Comparison of ENCODE assay signal across 8 cellular contexts in the genomic region with DNA sequence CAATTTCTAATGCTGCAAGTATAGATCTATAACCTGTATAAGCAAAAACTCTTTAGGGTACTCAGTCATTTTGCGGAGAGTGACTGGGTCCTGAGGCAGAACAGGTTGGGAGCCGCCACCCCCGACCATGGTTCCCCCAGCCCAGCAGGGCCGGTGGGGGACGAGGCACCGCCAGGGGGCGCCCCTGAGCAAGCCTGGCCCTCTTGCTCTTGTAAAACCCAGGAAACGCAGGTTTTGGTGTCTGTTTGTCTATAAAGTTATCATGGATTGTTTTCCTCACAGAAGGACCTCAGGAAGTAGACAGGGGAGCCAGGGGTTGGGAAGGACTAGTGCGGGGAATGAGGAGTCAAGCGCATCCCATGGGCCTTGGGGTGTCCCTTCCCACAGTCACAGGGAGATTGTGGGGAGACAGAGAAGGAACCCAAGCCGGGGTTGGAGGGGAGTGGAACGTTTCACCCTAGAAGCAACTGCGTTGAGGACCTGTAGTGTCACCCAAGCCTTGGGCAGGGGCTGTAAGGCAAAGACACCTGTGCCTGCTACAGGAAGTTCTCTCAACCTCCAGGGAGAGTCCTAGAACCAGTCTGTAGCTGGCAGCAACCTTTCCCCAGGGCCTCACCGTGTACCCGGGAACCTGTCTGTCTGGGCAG. TPM values are rescaled to one million over a fixed set of nuclear protein-coding genes. Genes with fewer than 3 reads are reported as not detected.
DNase-seq lines count a peak whose midpoint lies in the region; ATAC-seq and TF ChIP-seq lines count a peak whose summit lies in the region.

No MANE protein-coding gene starts in this region.

- no TSS peak for BruUV-seq in PC-3 (replicated peaks; lab: Mats Ljungman, UMichigan)

- H3K27me3 Mint-ChIP-seq in progenitor cell of endocrine pancreas: peaks cover 55% of the 10 kb centered on the region

- ATAC-seq in PC-3 (peak; percentile 50; the same call in 1 of the 2 replicates), upper lobe of right lung (peak; percentile 73), GM18907 (IDR thresholded peaks at IDR 0.05; ENCODE audit: unreplicated experiment) (no peak)

- H3K36me3 Mint-ChIP-seq in progenitor cell of endocrine pancreas (ENCODE audit: insufficient read depth): no peaks in the 10 kb centered on the region

- H3K27ac ChIP-seq in PC-3 (ENCODE audit: low read length) (no peak overlapping the region), upper lobe of right lung (no peak overlapping the region)

- no peaks in the 10 kb centered on the region for H3K9me2 ChIP-seq in PC-3 (replicated peaks; ENCODE audit: low read length)

- CTCF ChIA-PET in PC-3 (lab: Charles Lee): no interaction called here

- H3K4me3 ChIP-seq in PC-3 (ENCODE audit: low read length) (no peak overlapping the region), fibroblast of the aortic adventitia (ENCODE audit: low read depth, low read length) (no peak overlapping the region), upper lobe of right lung (no peak overlapping the region)

- H3K4me1 ChIP-seq in PC-3 (ENCODE audit: insufficient read depth, low read length) (no peaks in the 10 kb centered on the region), upper lobe of right lung (peaks cover 11% of the 10 kb centered on the region)

- H2AFZ ChIP-seq in PC-3 (ENCODE audit: low read length): 0 out of 2 replicates have a peak overlapping the region, but pooled peaks have one; percentile 37

- H3K27me3 ChIP-seq in PC-3 (ENCODE audit: low read length) (0 out of 2 replicates have a peak, but pooled peaks cover 8% of the 10 kb centered on the region), upper lobe of right lung (peaks cover 22% of the 10 kb centered on the region)

- no peaks in the 10 kb centered on the region for H4K20me1 ChIP-seq in PC-3 (ENCODE audit: low read length)

- H3K9me3 ChIP-seq in PC-3 (ENCODE audit: low read length) (no peaks in the 10 kb centered on the region), upper lobe of right lung (no peaks in the 10 kb centered on the region)

- DNase-seq in NOMO-1 (lab: John Stamatoyannopoulos, UW; ENCODE audit: unreplicated experiment in 2 of 2) (peak; percentile 32 to 39), NOMO-1 treated with dmso at 0.1 percent for 144 hours (lab: John Stamatoyannopoulos, UW; ENCODE audit: unreplicated experiment) (no peak), PC-3 (peak; percentile 58), activated T-helper 1 cell treated with Interleukin-2 at 50 U/mL for 16 hours (ENCODE audit: low read depth) (peak; percentile 75), fibroblast of the aortic adventitia (ENCODE audit: low read depth) (peak; percentile 55), progenitor cell of endocrine pancreas (ENCODE audit: low spot score, unreplicated experiment) (peak; percentile 72), upper lobe of right lung (peak; percentile 86)

- peak; percentile 87 for TF ChIP-seq CTCF in PC-3 (conservative IDR thresholded peaks at IDR 0.05; ENCODE audit: low read depth, low read length)
- peak; percentile 99 for TF ChIP-seq CTCF in fibroblast of the aortic adventitia (IDR thresholded peaks at IDR 0.05; ENCODE audit: insufficient read depth, low read length)
- TF ChIP-seq CTCF in progenitor cell of endocrine pancreas (IDR thresholded peaks at IDR 0.05; ENCODE audit: unreplicated experiment): peak; percentile 96
- TF ChIP-seq CTCF in upper lobe of right lung (IDR thresholded peaks at IDR 0.05): peak; percentile 98

- H3K27ac Mint-ChIP-seq in progenitor cell of endocrine pancreas: no peak overlapping the region

- no peak overlapping the region for H3K4me3 Mint-ChIP-seq in progenitor cell of endocrine pancreas (ENCODE audit: low read depth)

- H3K4me2 ChIP-seq in PC-3 (ENCODE audit: low read length): no peak overlapping the region

- H3K36me3 ChIP-seq in PC-3 (ENCODE audit: low read depth, low read length): no peaks in the 10 kb centered on the region
- no peaks in the 10 kb centered on the region for H3K36me3 ChIP-seq in upper lobe of right lung

- no peaks in the 10 kb centered on the region for H3F3A ChIP-seq in PC-3 (ENCODE audit: low read length, unreplicated experiment)

- POLR2A ChIA-PET in PC-3 (lab: Charles Lee; ENCODE audit: unreplicated experiment): no interaction called here

- peaks cover 2% of the 10 kb centered on the region for H3K4me1 Mint-ChIP-seq in progenitor cell of endocrine pancreas (ENCODE audit: low read depth)

- no peaks in the 10 kb centered on the region for H3K79me2 ChIP-seq in PC-3 (ENCODE audit: low read length)

- no peak overlapping the region for H3K9ac ChIP-seq in PC-3 (ENCODE audit: low read length)

- no peaks in the 10 kb centered on the region for H3K9me3 Mint-ChIP-seq in progenitor cell of endocrine pancreas (ENCODE audit: low read depth)

- intact Hi-C loops in PC-3 (cut with micrococcal nuclease) (loop anchor here (10.0 kb wide), 1 partner anchor 117 kb away; no protein-coding TSS in a partner anchor), upper lobe of right lung (cut with DNase I) (loop anchor here (5.0 kb wide), 1 partner anchor 119 kb away; no protein-coding TSS in a partner anchor)

RNA-seq across cellular contexts. Expression of a gene that starts 26.4 kb away (rescaled TPM):
- total RNA-seq in PC-3 (2014; rRNA removed) (22.1 and 25.9 TPM in 2 replicates), fibroblast of the aortic adventitia (ENCODE audit: low replicate concordance) (25.2 and 25.6 TPM in 2 replicates), progenitor cell of endocrine pancreas (37.3 and 38.8 TPM in 2 replicates), upper lobe of right lung (19.2 TPM)

RNA-seq across cellular contexts. Expression of a gene that starts 31.6 kb away (rescaled TPM):
- total RNA-seq in PC-3 (2014; rRNA removed) (0.04 TPM in 1 of 2 replicates, not detected in the other), fibroblast of the aortic adventitia (ENCODE audit: low replicate concordance) (not detected in 2 replicates), progenitor cell of endocrine pancreas (12.6 and 16.4 TPM in 2 replicates), upper lobe of right lung (2.1 TPM)

RNA-seq across cellular contexts. Expression of a gene that starts 58.4 kb away (rescaled TPM):
- total RNA-seq in PC-3 (2014; rRNA removed) (87.5 and 97.0 TPM in 2 replicates), fibroblast of the aortic adventitia (ENCODE audit: low replicate concordance) (31.9 and 48.9 TPM in 2 replicates), progenitor cell of endocrine pancreas (98.2 and 101 TPM in 2 replicates), upper lobe of right lung (71.4 TPM)

RNA-seq across cellular contexts. Expression of a gene that starts 58.7 kb away (rescaled TPM):
- total RNA-seq in PC-3 (2014; rRNA removed) (31.7 and 35.9 TPM in 2 replicates), fibroblast of the aortic adventitia (ENCODE audit: low replicate concordance) (13.7 and 17.1 TPM in 2 replicates), progenitor cell of endocrine pancreas (41.9 and 44.5 TPM in 2 replicates), upper lobe of right lung (48.1 TPM)
